In the genomic region with DNA sequence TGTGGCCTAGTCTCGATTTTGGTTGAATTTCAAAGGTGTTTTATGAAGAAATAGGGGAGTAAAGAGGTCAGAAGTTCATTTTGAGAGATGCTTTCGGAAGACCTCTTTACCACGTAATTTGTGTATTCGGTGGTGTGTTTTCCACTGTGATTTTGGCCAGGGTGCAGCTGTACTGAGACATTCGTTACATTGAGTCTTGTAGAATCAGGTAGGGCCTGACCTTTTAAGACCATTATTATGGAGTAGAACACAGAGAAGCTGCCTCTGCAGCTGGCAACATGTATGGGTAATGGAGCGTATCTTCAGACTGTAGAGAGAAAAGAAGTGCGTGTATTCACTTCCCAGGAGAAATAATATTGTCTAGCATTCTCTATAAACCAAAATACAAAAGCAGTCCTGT, we compare ENCODE assay signal across 23 cellular contexts.
A peak's percentile ranks its signal among the peaks of the same experiment; 100 is the strongest.
DNase-seq lines count a peak whose midpoint lies in the region; ATAC-seq and TF ChIP-seq lines count a peak whose summit lies in the region.
"Had no signal": no experiment of that assay in that cellular context is flagged by ENCODE, and none has a peak within 500 bp of the region (broad histone marks: within the 10 kb centered on the region; RNA-seq: fewer than 3 reads in every experiment).

No MANE protein-coding gene starts in this region.

- no peak for TF ChIP-seq EP300 in upper lobe of left lung (IDR thresholded peaks at IDR 0.05)

- ATAC-seq in GM19035 (IDR thresholded peaks at IDR 0.05; ENCODE audit: unreplicated experiment) (peak; percentile 53), HG03039 (IDR thresholded peaks at IDR 0.05; ENCODE audit: unreplicated experiment) (peak; percentile 50), upper lobe of left lung (ENCODE audit: low FRiP score in 2 of 2) (no peak)
- ATAC-seq: left colon; natural killer cell treated with Interleukin-12 subunit alpha and Interleukin-12 subunit beta and Interleukin-15 and Interleukin-18, amount 100 ng/mL, for 72 hours; Panc1; WTC11 had no signal

- WGBS in adrenal gland, 4 donors, result 82 to 86% (median 84%) methylated on average over 7 of the region's 7 CpGs
- WGBS in upper lobe of left lung, 2 donors, result 88 to 91% methylated on average over 7 of the region's 7 CpGs

- H3K27me3 ChIP-seq in adrenal gland, result no peaks in the 10 kb centered on the region
- no peaks in the 10 kb centered on the region for H3K27me3 ChIP-seq in upper lobe of left lung
- no peaks in the 10 kb centered on the region for H3K27me3 ChIP-seq in H7 (ENCODE audit: control insufficient read depth, insufficient read depth, low read length)
- H3K27me3 ChIP-seq: sigmoid colon, tibial artery had no signal

- TF ChIP-seq POLR2A in adrenal gland (IDR thresholded peaks at IDR 0.05), result no peak
- no peak for TF ChIP-seq POLR2A in upper lobe of left lung (IDR thresholded peaks at IDR 0.05)

- peak; percentile 20 for DNase-seq in COLO668 (lab: John Stamatoyannopoulos, UW; ENCODE audit: unreplicated experiment)
- peak; percentile 7 for DNase-seq in NCI-H526 treated with DMSO at 0.1 percent for 48 hours (lab: John Stamatoyannopoulos, UW)
- no peak for DNase-seq in adrenal gland
- no peak for DNase-seq in activated gamma-delta T cell (lab: John Stamatoyannopoulos, UW)
- no peak for DNase-seq in upper lobe of left lung
- no peak for DNase-seq in H7
- DNase-seq: activated CD4-positive, alpha-beta T cell treated with anti-CD3 and anti-CD28 coated beads, Interleukin-2, amount 50 U/mL, for 48 hours; amniotic stem cell; Calu3; H9; head of caudate nucleus; left colon; NCI-H2029 treated with DMSO at 0.1 percent for 48 hours; NCI-H748 treated with DMSO at 0.1 percent for 48 hours; sigmoid colon; stimulated activated naive B cell treated with anti-CD40 and anti-IgM and Interleukin-4, amounts not matched to agents 10 μg/mL and 1 μg/mL and 100 μg/mL, for 72 hours; tibial artery had no signal

- intact Hi-C loops in adrenal gland (cut with DNase I), result no loop called here

- H3K4me1 ChIP-seq in adrenal gland (replicated peaks in 1 of 2) (no peaks in the 10 kb centered on the region), upper lobe of left lung (no peaks in the 10 kb centered on the region)
- H3K4me1 ChIP-seq: BLaER1 treated with 17β-estradiol and CSF1 and Interleukin-3, amounts not matched to agents 10 nM and 100 nM; sigmoid colon; tibial artery had no signal

- H3K4me3 ChIP-seq in adrenal gland, result no peak overlapping the region
- H3K4me3 ChIP-seq in upper lobe of left lung, result no peak overlapping the region
- H3K4me3 ChIP-seq in H7 (ENCODE audit: insufficient read depth, low read depth, low read length), result no peak overlapping the region
- H3K4me3 ChIP-seq: BLaER1 treated with 17β-estradiol and CSF1 and Interleukin-3, amounts not matched to agents 10 nM and 100 nM; sigmoid colon; tibial artery had no signal

- no peak overlapping the region for H3K27ac ChIP-seq in adrenal gland
- no peak overlapping the region for H3K27ac ChIP-seq in upper lobe of left lung
- H3K27ac ChIP-seq: BLaER1 treated with 17β-estradiol and CSF1 and Interleukin-3, amounts not matched to agents 10 nM and 100 nM; sigmoid colon; tibial artery had no signal

- TF ChIP-seq CTCF in adrenal gland (IDR thresholded peaks at IDR 0.05) (no peak), upper lobe of left lung (IDR thresholded peaks at IDR 0.05) (no peak)

- H3K36me3 ChIP-seq in adrenal gland (replicated peaks in 1 of 2) (no peaks in the 10 kb centered on the region), upper lobe of left lung (no peaks in the 10 kb centered on the region), H7 (replicated peaks; ENCODE audit: control insufficient read depth, insufficient read depth, low read length) (no peaks in the 10 kb centered on the region)
- H3K36me3 ChIP-seq: BLaER1 treated with 17β-estradiol and CSF1 and Interleukin-3, amounts not matched to agents 10 nM and 100 nM; sigmoid colon; tibial artery had no signal

- H3K9me3 ChIP-seq in adrenal gland (replicated peaks in 1 of 3) (no peaks in the 10 kb centered on the region), upper lobe of left lung (no peaks in the 10 kb centered on the region)
- H3K9me3 ChIP-seq: BLaER1 treated with 17β-estradiol and CSF1 and Interleukin-3, amounts not matched to agents 10 nM and 100 nM; sigmoid colon; tibial artery had no signal

Comparison
In these comparisons a context has a peak if more than half of its experiments do, and no peak if none do; other contexts are left out.
1. DNase-seq: peak in COLO668 (single experiment) and NCI-H526 treated with DMSO at 0.1 percent for 48 hours (single experiment); none in adrenal gland (0 of 7), activated gamma-delta T cell (single experiment), upper lobe of left lung (0 of 2) and H7 (single experiment).
2. ATAC-seq: peak in GM19035 (single experiment) and HG03039 (single experiment); none in upper lobe of left lung (0 of 2).